Comparison of ENCODE assay signal across 1 cellular context in the genomic region with DNA sequence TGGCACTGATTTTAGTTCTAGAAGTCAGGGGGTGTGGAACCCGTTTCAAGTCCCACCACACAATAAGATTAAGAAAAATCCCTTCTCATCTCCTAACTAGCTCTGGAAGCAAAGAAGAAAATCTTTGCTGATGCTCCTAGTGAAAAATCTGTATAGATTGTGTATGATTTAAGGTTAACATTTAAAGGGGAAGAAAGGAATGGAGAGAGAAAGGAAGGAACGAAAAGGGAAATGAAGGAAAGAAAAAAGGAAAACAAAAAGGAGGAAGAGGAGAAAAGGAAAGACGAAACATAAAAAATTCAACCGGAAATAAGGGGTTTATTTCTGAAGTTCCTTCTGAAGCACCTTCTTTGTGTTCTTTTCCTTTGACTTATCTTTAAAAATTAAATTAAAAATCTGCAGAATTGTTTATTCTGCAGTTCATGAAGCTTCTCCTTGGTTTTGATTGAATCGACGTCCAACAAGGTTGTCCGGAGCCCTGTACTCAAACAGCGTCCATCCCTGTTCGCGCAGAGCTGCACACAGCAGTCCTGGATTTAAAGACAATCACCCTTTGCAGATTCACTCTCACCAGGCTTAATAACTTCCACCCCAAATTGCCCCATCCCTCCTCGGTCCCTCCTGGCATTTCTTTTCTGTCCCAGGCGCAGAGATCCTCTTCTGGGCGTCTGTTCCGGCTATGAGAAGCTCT.
TF ChIP-seq lines count a peak whose summit lies in the region.

No MANE protein-coding gene starts in this region.

TF ChIP-seq in HepG2, 621 proteins besides CTCF, POLR2A, EP300 and RAD21 (continued from another document):
- TF ChIP-seq SRSF9 (IDR thresholded peaks at IDR 0.05; ENCODE audit: borderline replicate concordance, insufficient read depth, low read depth, low read length, poor library complexity, severe bottlenecking) = peak; percentile 36
